In the genomic region with DNA sequence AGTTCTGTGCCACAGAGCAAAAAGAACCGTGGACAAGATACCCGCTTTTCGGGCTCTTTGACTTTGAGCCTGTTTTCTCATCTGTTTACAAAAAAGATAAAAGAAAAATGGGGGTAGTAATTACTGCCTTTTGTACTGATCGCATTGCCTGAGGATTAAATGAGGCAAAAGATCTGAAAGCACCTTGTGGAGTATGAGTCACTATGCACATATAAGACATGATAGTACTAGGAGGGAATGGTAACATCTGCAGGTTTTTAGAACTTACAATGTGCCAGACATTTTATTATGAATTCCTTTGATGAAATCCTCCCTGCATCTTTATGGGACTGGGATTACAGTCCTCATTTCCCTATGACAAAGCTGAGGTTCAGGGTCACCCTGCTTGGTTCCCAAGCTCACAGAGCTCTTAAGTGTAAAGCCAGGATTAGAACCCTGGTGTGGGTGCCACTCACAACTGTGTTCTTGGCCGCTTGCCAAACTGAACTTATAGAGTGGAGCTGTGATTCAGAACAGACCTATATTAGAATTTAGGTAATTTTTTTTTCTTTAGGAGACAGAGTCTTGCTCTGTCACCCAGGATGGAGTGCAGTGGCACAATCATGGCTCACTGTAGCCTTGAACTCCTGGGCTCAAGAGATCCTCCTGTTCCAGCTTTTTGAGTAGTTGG, we compare ENCODE assay signal across 8 cellular contexts.
A peak's percentile ranks its signal among the peaks of the same experiment; 100 is the strongest.
DNase-seq lines count a peak whose midpoint lies in the region; ATAC-seq and TF ChIP-seq lines count a peak whose summit lies in the region.

No MANE protein-coding gene starts in this region.

- H3K9ac ChIP-seq in endocrine pancreas (ENCODE audit: control insufficient read depth, insufficient read depth, low read length), result no peak overlapping the region

- ATAC-seq in activated CD4-positive, CD25-positive, alpha-beta regulatory T cell treated with anti-CD3 and anti-CD28 coated beads, Interleukin-2, amount 50 U/mL, for 24 hours, result peak; percentile 70
- no peak for ATAC-seq in HG03378 (IDR thresholded peaks at IDR 0.05; ENCODE audit: unreplicated experiment)
- ATAC-seq in HG02970 (IDR thresholded peaks at IDR 0.05; ENCODE audit: low FRiP score, unreplicated experiment), result no peak
- ATAC-seq in GM21360 (IDR thresholded peaks at IDR 0.05; ENCODE audit: unreplicated experiment), result no peak

- no peak for DNase-seq in HFF-Myc (ENCODE audit: extremely low read depth, low read depth)
- peak in 2 of 3 experiments; percentile 45 to 54 for DNase-seq in stimulated activated CD4-positive, alpha-beta T cell treated with anti-CD3 and anti-CD28 coated beads, TNF-alpha, amount 100 ng/mL, for 24 hours (ENCODE audit: low read depth in 3 of 3)
- DNase-seq in T1000 (lab: John Stamatoyannopoulos, UW), result no peak

- H3K36me3 ChIP-seq in endocrine pancreas (ENCODE audit: control insufficient read depth, insufficient read depth, low read length), result no peaks in the 10 kb centered on the region

- H3K4me3 ChIP-seq in HFF-Myc (replicated peaks; ENCODE audit: low read depth, low read length), result peak overlapping the region; percentile 63; the same call in 1 of the 2 replicates
- H3K4me3 ChIP-seq in endocrine pancreas (ENCODE audit: control insufficient read depth, insufficient read depth, low read length), result peak overlapping the region; percentile 10

- TF ChIP-seq CTCF in HFF-Myc (IDR thresholded peaks at IDR 0.05; ENCODE audit: low read depth, low read length, missing control alignments), result no peak

- H3K9me3 ChIP-seq in endocrine pancreas (ENCODE audit: control insufficient read depth, low read length), result no peaks in the 10 kb centered on the region

- H3K4me1 ChIP-seq in endocrine pancreas (ENCODE audit: control insufficient read depth, insufficient read depth, low read length), result peaks cover 6% of the 10 kb centered on the region

- H3K27me3 ChIP-seq in endocrine pancreas (ENCODE audit: control insufficient read depth, insufficient read depth, low read length), result no peaks in the 10 kb centered on the region

Comparison
In these comparisons a context has a peak if more than half of its experiments do, and no peak if none do; other contexts are left out.
1. DNase-seq: peak in stimulated activated CD4-positive, alpha-beta T cell treated with anti-CD3 and anti-CD28 coated beads, TNF-alpha, amount 100 ng/mL, for 24 hours (2 of 3); none in HFF-Myc (single experiment) and T1000 (single experiment).
2. ATAC-seq: peak in activated CD4-positive, CD25-positive, alpha-beta regulatory T cell treated with anti-CD3 and anti-CD28 coated beads, Interleukin-2, amount 50 U/mL, for 24 hours (2 of 2); none in HG03378 (single experiment), HG02970 (single experiment) and GM21360 (single experiment).